28 cellular contexts compared by ENCODE assay signal in genomic region chr3:196255776-196256175, GRCh38. TPM values are rescaled to one million over a fixed set of nuclear protein-coding genes. Genes with fewer than 3 reads are reported as not detected.
A peak's percentile ranks its signal among the peaks of the same experiment; 100 is the strongest.
DNase-seq lines count a peak whose midpoint lies in the region; ATAC-seq, FAIRE-seq and TF ChIP-seq lines count a peak whose summit lies in the region.
"Had no signal": no experiment of that assay in that cellular context is flagged by ENCODE, and none has a peak within 500 bp of the region (broad histone marks: within the 10 kb centered on the region; RNA-seq: fewer than 3 reads in every experiment).

No MANE protein-coding gene starts in this region.

- H3K27me3 ChIP-seq in cardiac muscle cell (no peaks in the 10 kb centered on the region), heart right ventricle (no peaks in the 10 kb centered on the region), small intestine (ENCODE audit: control insufficient read depth in 2 of 2, insufficient read depth in 2 of 2, low read length in 2 of 2) (no peaks in the 10 kb centered on the region)
- H3K27me3 ChIP-seq: BE2C, SJSA1 had no signal

- H3K36me3 ChIP-seq in cardiac muscle cell (peaks cover 34% of the 10 kb centered on the region), heart right ventricle (peaks cover 0 to 76% (median 27%) of the 10 kb centered on the region in 9 donors), small intestine (ENCODE audit: control insufficient read depth in 2 of 2, insufficient read depth in 2 of 2, low read length in 2 of 2) (peaks cover 5 to 10% of the 10 kb centered on the region in 2 donors)

- no peak for FAIRE-seq in small intestine (lab: Jason Lieb, UNC)
- FAIRE-seq: G401.6, HTR-8/SVneo had no signal

- H3K36me3 Mint-ChIP-seq in activated CD4-positive, alpha-beta memory T cell treated with anti-CD3 and anti-CD28 coated beads for 36 hours, result peaks cover 5% of the 10 kb centered on the region
- H3K36me3 Mint-ChIP-seq in activated CD4-positive, alpha-beta memory T cell treated with anti-CD3 and anti-CD28 coated beads, Interleukin-2, amount 10 ng/mL, durations not matched to agents 7 days and 5 days (ENCODE audit: low read depth), result peaks cover 38% of the 10 kb centered on the region

- H3K27ac ChIP-seq in cardiac muscle cell, result peak overlapping the region; percentile 56
- H3K27ac ChIP-seq in heart right ventricle, result no peak overlapping the region
- H3K27ac ChIP-seq in VCaP, result peak overlapping the region; percentile 51; the same call in 1 of the 2 replicates
- no peak overlapping the region for H3K27ac ChIP-seq in small intestine (ENCODE audit: low read depth in 1 of 2, low read length in 1 of 2)
- H3K27ac ChIP-seq: SJSA1 had no signal

- ATAC-seq in heart right ventricle, result no peak
- ATAC-seq in HG02571 (IDR thresholded peaks at IDR 0.05; ENCODE audit: unreplicated experiment), result no peak
- ATAC-seq in HG03342 (IDR thresholded peaks at IDR 0.05; ENCODE audit: unreplicated experiment), result no peak
- ATAC-seq: PC-3 had no signal

- H3K27ac Mint-ChIP-seq in activated CD4-positive, alpha-beta memory T cell treated with anti-CD3 and anti-CD28 coated beads for 36 hours, result peak overlapping the region; percentile 9
- no peak overlapping the region for H3K27ac Mint-ChIP-seq in activated CD4-positive, alpha-beta memory T cell treated with anti-CD3 and anti-CD28 coated beads, Interleukin-2, amount 10 ng/mL, durations not matched to agents 7 days and 5 days

- CTCF ChIA-PET in activated CD4-positive, alpha-beta memory T cell treated with anti-CD3 and anti-CD28 coated beads for 36 hours (lab: Charles Lee), result interaction anchor here (1.2 to 1.9 kb wide), 3 partner anchors 263 to 273 kb away, joined by 5 to 8 read pairs (median 7); no protein-coding TSS in a partner anchor
- CTCF ChIA-PET in activated CD4-positive, alpha-beta memory T cell treated with anti-CD3 and anti-CD28 coated beads, Interleukin-2, amount 10 ng/mL, durations not matched to agents 7 days and 5 days (lab: Charles Lee), result interaction anchor here (1.0 to 3.9 kb wide), 6 partner anchors 12 to 273 kb away, joined by 3 to 16 read pairs (median 6); partner anchors contain the start of gene DYNLT2B

- WGBS in heart right ventricle, 2 donors, result 73 to 74% methylated on average over 1 of the region's 1 CpG
- 15 to 64% (median 36%) methylated on average over 1 of the region's 1 CpG for WGBS in small intestine, 3 donors

- no peaks in the 10 kb centered on the region for H3K9me3 Mint-ChIP-seq in activated CD4-positive, alpha-beta memory T cell treated with anti-CD3 and anti-CD28 coated beads for 36 hours
- H3K9me3 Mint-ChIP-seq in activated CD4-positive, alpha-beta memory T cell treated with anti-CD3 and anti-CD28 coated beads, Interleukin-2, amount 10 ng/mL, durations not matched to agents 7 days and 5 days, result no peaks in the 10 kb centered on the region
- H3K9me3 Mint-ChIP-seq: CD14-positive monocyte had no signal

- H3K4me3 ChIP-seq in cardiac muscle cell (no peak overlapping the region), heart right ventricle (no peak overlapping the region), small intestine (ENCODE audit: low read depth in 1 of 2, low read length in 2 of 2) (no peak overlapping the region)
- H3K4me3 ChIP-seq: SJSA1 had no signal

- no peak for DNase-seq in activated CD4-positive, alpha-beta memory T cell treated with anti-CD3 and anti-CD28 coated beads for 36 hours
- no peak for DNase-seq in activated CD4-positive, alpha-beta memory T cell treated with anti-CD3 and anti-CD28 coated beads, Interleukin-2, amount 10 ng/mL, durations not matched to agents 7 days and 5 days
- DNase-seq in cardiac muscle cell (ENCODE audit: low read depth in 1 of 2, low spot score in 1 of 2) (no peak), heart right ventricle (no peak), small intestine (peak; percentile 36)
- DNase-seq: 8988T; ACHN; BE2C; DMS53; H7; KBM-7; NCI-H2029; NCI-H446 treated with DMSO at 0.1 percent for 48 hours; NCI-H526; NCI-H82; NK-92 treated with Interleukin-12 subunit alpha and Interleukin-12 subunit beta, amount 100 ng/mL, for 24 hours; PC-3; Right ventricle myocardium superior had no signal

- H3K4me3 Mint-ChIP-seq in activated CD4-positive, alpha-beta memory T cell treated with anti-CD3 and anti-CD28 coated beads for 36 hours, result no peak overlapping the region
- H3K4me3 Mint-ChIP-seq in activated CD4-positive, alpha-beta memory T cell treated with anti-CD3 and anti-CD28 coated beads, Interleukin-2, amount 10 ng/mL, durations not matched to agents 7 days and 5 days, result no peak overlapping the region
- H3K4me3 Mint-ChIP-seq: CD14-positive monocyte had no signal

- intact Hi-C loops in activated CD4-positive, alpha-beta memory T cell treated with anti-CD3 and anti-CD28 coated beads for 36 hours (cut with micrococcal nuclease), result no loop called here
- intact Hi-C loops in heart right ventricle (cut with DNase I), result loop anchor here in 4 of 10 donors (5.0 to 10.0 kb wide), 2 partner anchors 259 to 262 kb away; partner anchors contain the start of gene SMCO1 (in 4 of the 4)

- H3K27me3 Mint-ChIP-seq in activated CD4-positive, alpha-beta memory T cell treated with anti-CD3 and anti-CD28 coated beads for 36 hours, result no peaks in the 10 kb centered on the region
- H3K27me3 Mint-ChIP-seq in activated CD4-positive, alpha-beta memory T cell treated with anti-CD3 and anti-CD28 coated beads, Interleukin-2, amount 10 ng/mL, durations not matched to agents 7 days and 5 days, result no peaks in the 10 kb centered on the region

- TF ChIP-seq CTCF in cardiac muscle cell (IDR thresholded peaks at IDR 0.05; ENCODE audit: low read depth, low read length), result no peak
- TF ChIP-seq CTCF in heart right ventricle (IDR thresholded peaks at IDR 0.05), result no peak
- no peak for TF ChIP-seq CTCF in VCaP (conservative IDR thresholded peaks at IDR 0.05)

- H3K4me1 ChIP-seq in cardiac muscle cell (ENCODE audit: low read depth), result no peaks in the 10 kb centered on the region
- H3K4me1 ChIP-seq in heart right ventricle, result peaks cover 0 to 4% (median 0%) of the 10 kb centered on the region in 9 donors
- H3K4me1 ChIP-seq in small intestine (ENCODE audit: control insufficient read depth in 2 of 2, insufficient read depth in 1 of 2, low read depth in 1 of 2, low read length in 1 of 2), result no peaks in the 10 kb centered on the region
- H3K4me1 ChIP-seq: SJSA1 had no signal

- H3K4me1 Mint-ChIP-seq in activated CD4-positive, alpha-beta memory T cell treated with anti-CD3 and anti-CD28 coated beads for 36 hours (ENCODE audit: low read depth), result peaks cover 6% of the 10 kb centered on the region
- H3K4me1 Mint-ChIP-seq in activated CD4-positive, alpha-beta memory T cell treated with anti-CD3 and anti-CD28 coated beads, Interleukin-2, amount 10 ng/mL, durations not matched to agents 7 days and 5 days, result peaks cover 17% of the 10 kb centered on the region

- POLR2A ChIA-PET in activated CD4-positive, alpha-beta memory T cell treated with anti-CD3 and anti-CD28 coated beads for 36 hours (lab: Charles Lee), result no interaction called here
- POLR2A ChIA-PET in activated CD4-positive, alpha-beta memory T cell treated with anti-CD3 and anti-CD28 coated beads, Interleukin-2, amount 10 ng/mL, durations not matched to agents 7 days and 5 days (lab: Charles Lee), result interaction anchor here (0.8 to 2.1 kb wide), 3 partner anchors 19 to 263 kb away, joined by 3 to 6 read pairs (median 5); partner anchors contain the start of gene PCYT1A

- H3K9me3 ChIP-seq in cardiac muscle cell (ENCODE audit: low read depth) (no peaks in the 10 kb centered on the region), heart right ventricle (no peaks in the 10 kb centered on the region), small intestine (ENCODE audit: control insufficient read depth, low read depth) (no peaks in the 10 kb centered on the region)
- H3K9me3 ChIP-seq: SJSA1 had no signal

RNA-seq across cellular contexts. Expression of gene PCYT1A, which starts 31.8 kb away (rescaled TPM):
- total RNA-seq in activated CD4-positive, alpha-beta memory T cell treated with anti-CD3 and anti-CD28 coated beads for 36 hours, result 10 to 100 TPM; 46.8 to 48.6 TPM
- 10 to 100 TPM; 73.3 to 74.9 TPM for total RNA-seq in activated CD4-positive, alpha-beta memory T cell treated with anti-CD3 and anti-CD28 coated beads, Interleukin-2, amount 10 ng/mL, durations not matched to agents 7 days and 5 days
- total RNA-seq in cardiac muscle cell, result 55.2 and 66.5 TPM in 2 replicates
- 23.6 and 30.6 TPM in 2 replicates for polyA plus RNA-seq in cardiac muscle cell
- total RNA-seq in heart right ventricle, result 100 to 1,000 TPM in 8 of 10 donors, 10 to 100 TPM in 2; 93.8 to 121 (median 106) TPM
- polyA plus RNA-seq in heart right ventricle, result 10 to 100 TPM; 21.0 to 34.7 TPM
- 10 to 100 TPM; 47.0 to 92.8 (median 48.9) TPM for polyA plus RNA-seq in small intestine

RNA-seq across cellular contexts. Expression of gene SLC51A, which starts 39.4 kb away (rescaled TPM):
- total RNA-seq in activated CD4-positive, alpha-beta memory T cell treated with anti-CD3 and anti-CD28 coated beads for 36 hours, result not detected
- total RNA-seq in activated CD4-positive, alpha-beta memory T cell treated with anti-CD3 and anti-CD28 coated beads, Interleukin-2, amount 10 ng/mL, durations not matched to agents 7 days and 5 days, result not detected
- total RNA-seq in cardiac muscle cell (not detected in 2 replicates), heart right ventricle (under 1 TPM in 3 of 10 donors, not detected in 7; 0.29 to 0.53 (median 0.52) TPM)
- polyA plus RNA-seq in cardiac muscle cell (3.9 and 5.1 TPM in 2 replicates), heart right ventricle (1 to 10 TPM in 1 of 2 donors, under 1 TPM in 1; 0.23 to 1.0 TPM), small intestine (100 to 1,000 TPM in 2 of 3 donors, 10 to 100 TPM in 1; 25.0 to 143 (median 117) TPM)
- total RNA-seq: LHCN-M2, MCF 10A, Right ventricle myocardium superior, RPMI7951, SJSA1 had no signal

RNA-seq across cellular contexts. Expression of gene ZDHHC19, which starts 44.6 kb away (rescaled TPM):
- total RNA-seq in activated CD4-positive, alpha-beta memory T cell treated with anti-CD3 and anti-CD28 coated beads for 36 hours, result under 1 TPM in 1 of 2 experiments, not detected in 1; 0.36 TPM
- under 1 TPM in 1 of 2 experiments, not detected in 1; 0.63 TPM for total RNA-seq in activated CD4-positive, alpha-beta memory T cell treated with anti-CD3 and anti-CD28 coated beads, Interleukin-2, amount 10 ng/mL, durations not matched to agents 7 days and 5 days
- total RNA-seq in cardiac muscle cell (1.4 TPM in 1 of 2 replicates, not detected in the other), heart right ventricle (1 to 10 TPM in 1 of 10 donors, under 1 TPM in 1, not detected in 8; 0.77 to 1.3 TPM)
- polyA plus RNA-seq in cardiac muscle cell (0.26 and 1.1 TPM in 2 replicates), heart right ventricle (under 1 TPM in 1 of 2 donors, not detected in 1; 0.19 TPM), small intestine (under 1 TPM in 1 of 3 donors, not detected in 2; 0.22 TPM)
- total RNA-seq: H7, LHCN-M2, MCF 10A, PC-3, Right ventricle myocardium superior, RPMI7951, SJSA1 had no signal
- polyA plus RNA-seq: CD14-positive monocyte had no signal

Comparison
In these comparisons a context has a peak if more than half of its experiments do, and no peak if none do; other contexts are left out.
1. H3K27ac ChIP-seq: peak in cardiac muscle cell (single experiment) and VCaP (single experiment); none in heart right ventricle (0 of 10) and small intestine (0 of 2).